2 cellular contexts compared by ENCODE assay signal in the genomic region with DNA sequence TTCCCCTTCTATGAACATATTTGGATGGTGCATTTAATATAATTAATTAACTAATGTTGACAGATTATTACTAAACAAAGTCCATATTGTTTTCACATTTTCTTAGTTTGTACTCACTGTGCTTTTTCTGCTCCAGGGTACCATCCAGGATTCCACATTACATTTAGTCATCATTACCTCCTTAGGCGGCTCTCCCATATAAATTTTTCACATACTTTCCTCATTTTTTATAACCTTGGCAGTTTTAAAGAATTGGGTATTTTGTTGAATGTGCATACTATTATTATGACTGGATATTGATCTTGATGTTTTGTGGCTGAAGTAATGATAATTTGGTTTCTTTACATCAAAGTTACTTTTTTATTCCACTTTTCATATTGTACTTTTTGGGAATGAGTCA.
TF ChIP-seq lines count a peak whose summit lies in the region.

No MANE protein-coding gene starts in this region.

TF ChIP-seq in SK-N-SH, 30 proteins besides CTCF, POLR2A, EP300 and RAD21 (continued from another document):
- TF ChIP-seq NFIC (IDR thresholded peaks at IDR 0.05; ENCODE audit: borderline replicate concordance) (no peak), FOXM1 (IDR thresholded peaks at IDR 0.05; ENCODE audit: low read depth) (no peak), MXI1 (IDR thresholded peaks at IDR 0.05; ENCODE audit: low read depth, low read length) (no peak), RCOR1 (IDR thresholded peaks at IDR 0.05; ENCODE audit: low read length) (no peak), GATA2 (CRISPR knock-in tag; IDR thresholded peaks at IDR 0.05) (no peak), CHD2 (IDR thresholded peaks at IDR 0.05; ENCODE audit: low read length, partially characterized antibody) (no peak), POLR2AphosphoS5 (IDR thresholded peaks at IDR 0.05; ENCODE audit: low read depth, low read length) (no peak), FOXJ3 (CRISPR knock-in tag; IDR thresholded peaks at IDR 0.05) (no peak), RXRA (IDR thresholded peaks at IDR 0.05; ENCODE audit: borderline replicate concordance, low read depth) (no peak), RFX5 (IDR thresholded peaks at IDR 0.05; ENCODE audit: low read length) (no peak), MEF2A (IDR thresholded peaks at IDR 0.05; ENCODE audit: borderline replicate concordance, low read depth) (no peak), TAF1 (IDR thresholded peaks at IDR 0.05; ENCODE audit: borderline replicate concordance, low read depth, low read length) (no peak), EZH2phosphoT487 (IDR thresholded peaks at IDR 0.05; ENCODE audit: borderline replicate concordance, low read depth) (no peak), ELF1 (IDR thresholded peaks at IDR 0.05) (no peak), GABPA (IDR thresholded peaks at IDR 0.05; ENCODE audit: low read depth) (no peak), SIN3A (IDR thresholded peaks at IDR 0.05; ENCODE audit: borderline replicate concordance, low read depth, low read length) (no peak)
- TF ChIP-seq, protein P1, sequence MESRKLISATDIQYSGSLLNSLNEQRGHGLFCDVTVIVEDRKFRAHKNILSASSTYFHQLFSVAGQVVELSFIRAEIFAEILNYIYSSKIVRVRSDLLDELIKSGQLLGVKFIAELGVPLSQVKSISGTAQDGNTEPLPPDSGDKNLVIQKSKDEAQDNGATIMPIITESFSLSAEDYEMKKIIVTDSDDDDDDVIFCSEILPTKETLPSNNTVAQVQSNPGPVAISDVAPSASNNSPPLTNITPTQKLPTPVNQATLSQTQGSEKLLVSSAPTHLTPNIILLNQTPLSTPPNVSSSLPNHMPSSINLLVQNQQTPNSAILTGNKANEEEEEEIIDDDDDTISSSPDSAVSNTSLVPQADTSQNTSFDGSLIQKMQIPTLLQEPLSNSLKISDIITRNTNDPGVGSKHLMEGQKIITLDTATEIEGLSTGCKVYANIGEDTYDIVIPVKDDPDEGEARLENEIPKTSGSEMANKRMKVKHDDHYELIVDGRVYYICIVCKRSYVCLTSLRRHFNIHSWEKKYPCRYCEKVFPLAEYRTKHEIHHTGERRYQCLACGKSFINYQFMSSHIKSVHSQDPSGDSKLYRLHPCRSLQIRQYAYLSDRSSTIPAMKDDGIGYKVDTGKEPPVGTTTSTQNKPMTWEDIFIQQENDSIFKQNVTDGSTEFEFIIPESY (IDR thresholded peaks at IDR 0.05; ENCODE audit: borderline replicate concordance, low read depth): no peak
- TF ChIP-seq, protein P2, sequence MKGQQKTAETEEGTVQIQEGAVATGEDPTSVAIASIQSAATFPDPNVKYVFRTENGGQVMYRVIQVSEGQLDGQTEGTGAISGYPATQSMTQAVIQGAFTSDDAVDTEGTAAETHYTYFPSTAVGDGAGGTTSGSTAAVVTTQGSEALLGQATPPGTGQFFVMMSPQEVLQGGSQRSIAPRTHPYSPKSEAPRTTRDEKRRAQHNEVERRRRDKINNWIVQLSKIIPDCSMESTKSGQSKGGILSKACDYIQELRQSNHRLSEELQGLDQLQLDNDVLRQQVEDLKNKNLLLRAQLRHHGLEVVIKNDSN (IDR thresholded peaks at IDR 0.05; ENCODE audit: borderline replicate concordance, low read depth): no peak
- TF ChIP-seq, protein P3, sequence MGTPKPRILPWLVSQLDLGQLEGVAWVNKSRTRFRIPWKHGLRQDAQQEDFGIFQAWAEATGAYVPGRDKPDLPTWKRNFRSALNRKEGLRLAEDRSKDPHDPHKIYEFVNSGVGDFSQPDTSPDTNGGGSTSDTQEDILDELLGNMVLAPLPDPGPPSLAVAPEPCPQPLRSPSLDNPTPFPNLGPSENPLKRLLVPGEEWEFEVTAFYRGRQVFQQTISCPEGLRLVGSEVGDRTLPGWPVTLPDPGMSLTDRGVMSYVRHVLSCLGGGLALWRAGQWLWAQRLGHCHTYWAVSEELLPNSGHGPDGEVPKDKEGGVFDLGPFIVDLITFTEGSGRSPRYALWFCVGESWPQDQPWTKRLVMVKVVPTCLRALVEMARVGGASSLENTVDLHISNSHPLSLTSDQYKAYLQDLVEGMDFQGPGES (IDR thresholded peaks at IDR 0.05; ENCODE audit: low read depth, low read length): no peak
TF ChIP-seq in SK-N-SH: peak in this region for 0.

TF ChIP-seq in H1, 55 proteins besides CTCF, POLR2A, EP300 and RAD21 (continued from another document):
- TF ChIP-seq, protein P4, sequence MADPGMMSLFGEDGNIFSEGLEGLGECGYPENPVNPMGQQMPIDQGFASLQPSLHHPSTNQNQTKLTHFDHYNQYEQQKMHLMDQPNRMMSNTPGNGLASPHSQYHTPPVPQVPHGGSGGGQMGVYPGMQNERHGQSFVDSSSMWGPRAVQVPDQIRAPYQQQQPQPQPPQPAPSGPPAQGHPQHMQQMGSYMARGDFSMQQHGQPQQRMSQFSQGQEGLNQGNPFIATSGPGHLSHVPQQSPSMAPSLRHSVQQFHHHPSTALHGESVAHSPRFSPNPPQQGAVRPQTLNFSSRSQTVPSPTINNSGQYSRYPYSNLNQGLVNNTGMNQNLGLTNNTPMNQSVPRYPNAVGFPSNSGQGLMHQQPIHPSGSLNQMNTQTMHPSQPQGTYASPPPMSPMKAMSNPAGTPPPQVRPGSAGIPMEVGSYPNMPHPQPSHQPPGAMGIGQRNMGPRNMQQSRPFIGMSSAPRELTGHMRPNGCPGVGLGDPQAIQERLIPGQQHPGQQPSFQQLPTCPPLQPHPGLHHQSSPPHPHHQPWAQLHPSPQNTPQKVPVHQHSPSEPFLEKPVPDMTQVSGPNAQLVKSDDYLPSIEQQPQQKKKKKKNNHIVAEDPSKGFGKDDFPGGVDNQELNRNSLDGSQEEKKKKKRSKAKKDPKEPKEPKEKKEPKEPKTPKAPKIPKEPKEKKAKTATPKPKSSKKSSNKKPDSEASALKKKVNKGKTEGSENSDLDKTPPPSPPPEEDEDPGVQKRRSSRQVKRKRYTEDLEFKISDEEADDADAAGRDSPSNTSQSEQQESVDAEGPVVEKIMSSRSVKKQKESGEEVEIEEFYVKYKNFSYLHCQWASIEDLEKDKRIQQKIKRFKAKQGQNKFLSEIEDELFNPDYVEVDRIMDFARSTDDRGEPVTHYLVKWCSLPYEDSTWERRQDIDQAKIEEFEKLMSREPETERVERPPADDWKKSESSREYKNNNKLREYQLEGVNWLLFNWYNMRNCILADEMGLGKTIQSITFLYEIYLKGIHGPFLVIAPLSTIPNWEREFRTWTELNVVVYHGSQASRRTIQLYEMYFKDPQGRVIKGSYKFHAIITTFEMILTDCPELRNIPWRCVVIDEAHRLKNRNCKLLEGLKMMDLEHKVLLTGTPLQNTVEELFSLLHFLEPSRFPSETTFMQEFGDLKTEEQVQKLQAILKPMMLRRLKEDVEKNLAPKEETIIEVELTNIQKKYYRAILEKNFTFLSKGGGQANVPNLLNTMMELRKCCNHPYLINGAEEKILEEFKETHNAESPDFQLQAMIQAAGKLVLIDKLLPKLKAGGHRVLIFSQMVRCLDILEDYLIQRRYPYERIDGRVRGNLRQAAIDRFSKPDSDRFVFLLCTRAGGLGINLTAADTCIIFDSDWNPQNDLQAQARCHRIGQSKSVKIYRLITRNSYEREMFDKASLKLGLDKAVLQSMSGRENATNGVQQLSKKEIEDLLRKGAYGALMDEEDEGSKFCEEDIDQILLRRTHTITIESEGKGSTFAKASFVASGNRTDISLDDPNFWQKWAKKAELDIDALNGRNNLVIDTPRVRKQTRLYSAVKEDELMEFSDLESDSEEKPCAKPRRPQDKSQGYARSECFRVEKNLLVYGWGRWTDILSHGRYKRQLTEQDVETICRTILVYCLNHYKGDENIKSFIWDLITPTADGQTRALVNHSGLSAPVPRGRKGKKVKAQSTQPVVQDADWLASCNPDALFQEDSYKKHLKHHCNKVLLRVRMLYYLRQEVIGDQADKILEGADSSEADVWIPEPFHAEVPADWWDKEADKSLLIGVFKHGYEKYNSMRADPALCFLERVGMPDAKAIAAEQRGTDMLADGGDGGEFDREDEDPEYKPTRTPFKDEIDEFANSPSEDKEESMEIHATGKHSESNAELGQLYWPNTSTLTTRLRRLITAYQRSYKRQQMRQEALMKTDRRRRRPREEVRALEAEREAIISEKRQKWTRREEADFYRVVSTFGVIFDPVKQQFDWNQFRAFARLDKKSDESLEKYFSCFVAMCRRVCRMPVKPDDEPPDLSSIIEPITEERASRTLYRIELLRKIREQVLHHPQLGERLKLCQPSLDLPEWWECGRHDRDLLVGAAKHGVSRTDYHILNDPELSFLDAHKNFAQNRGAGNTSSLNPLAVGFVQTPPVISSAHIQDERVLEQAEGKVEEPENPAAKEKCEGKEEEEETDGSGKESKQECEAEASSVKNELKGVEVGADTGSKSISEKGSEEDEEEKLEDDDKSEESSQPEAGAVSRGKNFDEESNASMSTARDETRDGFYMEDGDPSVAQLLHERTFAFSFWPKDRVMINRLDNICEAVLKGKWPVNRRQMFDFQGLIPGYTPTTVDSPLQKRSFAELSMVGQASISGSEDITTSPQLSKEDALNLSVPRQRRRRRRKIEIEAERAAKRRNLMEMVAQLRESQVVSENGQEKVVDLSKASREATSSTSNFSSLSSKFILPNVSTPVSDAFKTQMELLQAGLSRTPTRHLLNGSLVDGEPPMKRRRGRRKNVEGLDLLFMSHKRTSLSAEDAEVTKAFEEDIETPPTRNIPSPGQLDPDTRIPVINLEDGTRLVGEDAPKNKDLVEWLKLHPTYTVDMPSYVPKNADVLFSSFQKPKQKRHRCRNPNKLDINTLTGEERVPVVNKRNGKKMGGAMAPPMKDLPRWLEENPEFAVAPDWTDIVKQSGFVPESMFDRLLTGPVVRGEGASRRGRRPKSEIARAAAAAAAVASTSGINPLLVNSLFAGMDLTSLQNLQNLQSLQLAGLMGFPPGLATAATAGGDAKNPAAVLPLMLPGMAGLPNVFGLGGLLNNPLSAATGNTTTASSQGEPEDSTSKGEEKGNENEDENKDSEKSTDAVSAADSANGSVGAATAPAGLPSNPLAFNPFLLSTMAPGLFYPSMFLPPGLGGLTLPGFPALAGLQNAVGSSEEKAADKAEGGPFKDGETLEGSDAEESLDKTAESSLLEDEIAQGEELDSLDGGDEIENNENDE (IDR thresholded peaks at IDR 0.05; ENCODE audit: insufficient replicate concordance, low read length): no peak
- TF ChIP-seq TCF12 (IDR thresholded peaks at IDR 0.05; ENCODE audit: low read depth, low read length) (no peak), CHD1 (IDR thresholded peaks at IDR 0.05; ENCODE audit: low read depth, low read length) (no peak)
